1 cellular context compared by ENCODE assay signal in genomic region chr4:184621518-184621917, GRCh38.
TF ChIP-seq lines count a peak whose summit lies in the region.

No MANE protein-coding gene starts in this region.

TF ChIP-seq in HepG2, 621 proteins besides CTCF, POLR2A, EP300 and RAD21 (continued from another document):
- no peak for TF ChIP-seq MTA1 (CRISPR knock-in tag; IDR thresholded peaks at IDR 0.05; ENCODE audit: borderline replicate concordance)
- TF ChIP-seq NONO (IDR thresholded peaks at IDR 0.05), result no peak
- TF ChIP-seq NONO (CRISPR knock-in tag; conservative IDR thresholded peaks at IDR 0.05), result no peak; the same call in 1 of the 2 replicates
- TF ChIP-seq ZUFSP (CRISPR knock-in tag; IDR thresholded peaks at IDR 0.05; ENCODE audit: borderline replicate concordance), result no peak
- no peak for TF ChIP-seq MAFK (conservative IDR thresholded peaks at IDR 0.05 in 1 of 2, IDR thresholded peaks at IDR 0.05 in 1 of 2; ENCODE audit: low read length in 2 of 2)
- no peak for TF ChIP-seq ZMYM4 (CRISPR knock-in tag; IDR thresholded peaks at IDR 0.05)
- no peak for TF ChIP-seq HMGXB3 (CRISPR knock-in tag; IDR thresholded peaks at IDR 0.05; ENCODE audit: borderline replicate concordance)
- no peak for TF ChIP-seq SIN3B (IDR thresholded peaks at IDR 0.05; ENCODE audit: low read length)
- TF ChIP-seq FOXO1 (CRISPR knock-in tag; IDR thresholded peaks at IDR 0.05), result no peak
- TF ChIP-seq ZC3H13 (CRISPR knock-in tag; IDR thresholded peaks at IDR 0.05), result no peak
- no peak for TF ChIP-seq TOPORS (CRISPR knock-in tag; IDR thresholded peaks at IDR 0.05)
- TF ChIP-seq SOX13 (IDR thresholded peaks at IDR 0.05), result no peak
- TF ChIP-seq SOX13 (CRISPR knock-in tag; conservative IDR thresholded peaks at IDR 0.05 in 1 of 2, IDR thresholded peaks at IDR 0.05 in 1 of 2), result peak in 1 of 2 experiments; percentile 30; a peak in 1 of 4 replicates
- no peak for TF ChIP-seq THAP11 (CRISPR knock-in tag; IDR thresholded peaks at IDR 0.05)
- no peak for TF ChIP-seq KLF16 (CRISPR knock-in tag; IDR thresholded peaks at IDR 0.05)
- TF ChIP-seq XRCC5 (optimal IDR thresholded peaks at IDR 0.05; ENCODE audit: low read length), result no peak
- TF ChIP-seq BCL6 (CRISPR knock-in tag; IDR thresholded peaks at IDR 0.05), result no peak
- no peak for TF ChIP-seq SRF (IDR thresholded peaks at IDR 0.05; ENCODE audit: low read depth, low read length)
- no peak for TF ChIP-seq ZNF616 (CRISPR knock-in tag; IDR thresholded peaks at IDR 0.05; ENCODE audit: low read depth)
- no peak for TF ChIP-seq ZNF142 (CRISPR knock-in tag; IDR thresholded peaks at IDR 0.05)
- TF ChIP-seq GFI1 (CRISPR knock-in tag; IDR thresholded peaks at IDR 0.05; ENCODE audit: borderline replicate concordance), result no peak
- TF ChIP-seq ZSCAN22 (CRISPR knock-in tag; IDR thresholded peaks at IDR 0.05), result no peak
